ENCODE assay signal across 8 cellular contexts in genomic region chr6:125753218-125753936, GRCh38. TPM values are rescaled to one million over a fixed set of nuclear protein-coding genes. Genes with fewer than 3 reads are reported as not detected.
DNase-seq lines count a peak whose midpoint lies in the region; ATAC-seq and TF ChIP-seq lines count a peak whose summit lies in the region.

No MANE protein-coding gene starts in this region.

- TF ChIP-seq CTCF in OCI-LY7 (conservative IDR thresholded peaks at IDR 0.05; ENCODE audit: low read length) = peak; percentile 87
- peak in 1 of 2 donors; percentile 44 for TF ChIP-seq CTCF in fibroblast of lung (conservative IDR thresholded peaks at IDR 0.05 in 1 of 2, IDR thresholded peaks at IDR 0.05 in 1 of 2; ENCODE audit: low read depth in 1 of 2, low read length in 2 of 2)
- TF ChIP-seq CTCF in smooth muscle cell (IDR thresholded peaks at IDR 0.05; ENCODE audit: borderline replicate concordance, insufficient read depth, poor library complexity, severe bottlenecking) = peak; percentile 53
- peak in 3 of 6 experiments; percentile 21 to 39 (median 31) for TF ChIP-seq CTCF in upper lobe of left lung (IDR thresholded peaks at IDR 0.05)

- H3K9ac ChIP-seq in fibroblast of lung (ENCODE audit: insufficient read depth, low read length) (no peak overlapping the region), smooth muscle cell (ENCODE audit: low read depth) (no peak overlapping the region)

- no peak overlapping the region for H3K27ac Mint-ChIP-seq in activated T-helper 2 cell treated with anti-CD3 and anti-CD28 coated beads, Interferon-gamma antibody, Interleukin-2, Interleukin-4, amounts not matched to agents 10 μg/mL and 5 μg/mL and 100 μg/mL, durations not matched to agents 14 hours and 24 hours and 36 hours

- H2AFZ ChIP-seq in OCI-LY7 (ENCODE audit: low read length) (no peak overlapping the region), fibroblast of lung (ENCODE audit: low read length) (no peak overlapping the region), smooth muscle cell (ENCODE audit: low read depth) (no peak overlapping the region)

- H3K27ac ChIP-seq in OCI-LY7 (ENCODE audit: low read depth, low read length, poor library complexity, severe bottlenecking) = no peak overlapping the region
- no peak overlapping the region for H3K27ac ChIP-seq in fibroblast of lung (ENCODE audit: insufficient read depth, low read length)
- H3K27ac ChIP-seq in smooth muscle cell (ENCODE audit: low read depth) = peak overlapping the region; percentile 6
- H3K27ac ChIP-seq in upper lobe of left lung = no peak overlapping the region

- H3K4me1 ChIP-seq in OCI-LY7 (ENCODE audit: insufficient read depth, low read length, poor library complexity, severe bottlenecking) (peaks cover 27% of the 10 kb centered on the region), fibroblast of lung (ENCODE audit: control insufficient read depth, extremely low read depth, insufficient read depth, low read length) (peaks cover 5% of the 10 kb centered on the region), smooth muscle cell (ENCODE audit: low read depth) (peaks cover 16% of the 10 kb centered on the region), upper lobe of left lung (peaks cover 13 to 28% (median 16%) of the 10 kb centered on the region in 4 donors)

- no peak for TF ChIP-seq EP300 in upper lobe of left lung (IDR thresholded peaks at IDR 0.05)

- peaks cover 61% of the 10 kb centered on the region for H3K27me3 Mint-ChIP-seq in activated T-helper 2 cell treated with anti-CD3 and anti-CD28 coated beads, Interferon-gamma antibody, Interleukin-2, Interleukin-4, amounts not matched to agents 10 μg/mL and 5 μg/mL and 100 μg/mL, durations not matched to agents 14 hours and 24 hours and 36 hours (ENCODE audit: low read depth)

- no peaks in the 10 kb centered on the region for H3F3A ChIP-seq in smooth muscle cell (ENCODE audit: low read depth)

- H3K9me3 ChIP-seq in OCI-LY7 (ENCODE audit: low read length) = no peaks in the 10 kb centered on the region
- no peaks in the 10 kb centered on the region for H3K9me3 ChIP-seq in fibroblast of lung (ENCODE audit: control insufficient read depth, insufficient read depth, low read depth, low read length)
- no peaks in the 10 kb centered on the region for H3K9me3 ChIP-seq in smooth muscle cell (replicated peaks; ENCODE audit: low read depth)
- H3K9me3 ChIP-seq in upper lobe of left lung = no peaks in the 10 kb centered on the region

- H4K20me1 ChIP-seq in OCI-LY7 (ENCODE audit: insufficient read depth, low read length) = no peaks in the 10 kb centered on the region
- H4K20me1 ChIP-seq in fibroblast of lung (ENCODE audit: control insufficient read depth, extremely low read depth, insufficient read depth, low read length) = no peaks in the 10 kb centered on the region
- H4K20me1 ChIP-seq in smooth muscle cell (ENCODE audit: low read depth) = no peaks in the 10 kb centered on the region

- H3K4me3 ChIP-seq in OCI-LY7 (ENCODE audit: low read depth, low read length, poor library complexity, severe bottlenecking) (no peak overlapping the region), fibroblast of lung (replicated peaks in 1 of 4; ENCODE audit: control extremely low read depth in 1 of 4, insufficient read depth in 1 of 4, low read depth in 3 of 4, low read length in 4 of 4) (no peak overlapping the region), smooth muscle cell (no peak overlapping the region), upper lobe of left lung (no peak overlapping the region)

- H3K9me2 ChIP-seq in OCI-LY7 (ENCODE audit: insufficient read depth, low read length) = no peaks in the 10 kb centered on the region

- peak; percentile 18 for DNase-seq in DMS79 treated with DMSO at 0.1 percent for 48 hours (lab: John Stamatoyannopoulos, UW)
- no peak for DNase-seq in DMS79 (lab: John Stamatoyannopoulos, UW)
- peak; percentile 41 for DNase-seq in OCI-LY7 (ENCODE audit: low spot score)
- peak; percentile 32 to 57 for DNase-seq in fibroblast of lung (ENCODE audit: low read depth in 2 of 2)
- DNase-seq in smooth muscle cell (lab: John Stamatoyannopoulos, UW; ENCODE audit: unreplicated experiment) = no peak
- DNase-seq in upper lobe of left lung = no peak
- DNase-seq in activated T-helper 2 cell treated with anti-CD3 and anti-CD28 coated beads, Interferon-gamma antibody, Interleukin-2, Interleukin-4, amounts not matched to agents 10 μg/mL and 5 μg/mL and 100 μg/mL, durations not matched to agents 14 hours and 24 hours and 36 hours (ENCODE audit: low spot score) = no peak

- ATAC-seq in upper lobe of left lung (ENCODE audit: low FRiP score in 2 of 2) (no peak), GM21423 (IDR thresholded peaks at IDR 0.05; ENCODE audit: unreplicated experiment) (no peak)

- H3K4me3 Mint-ChIP-seq in activated T-helper 2 cell treated with anti-CD3 and anti-CD28 coated beads, Interferon-gamma antibody, Interleukin-2, Interleukin-4, amounts not matched to agents 10 μg/mL and 5 μg/mL and 100 μg/mL, durations not matched to agents 14 hours and 24 hours and 36 hours (ENCODE audit: low read depth) = no peak overlapping the region

- no peak for TF ChIP-seq POLR2A in upper lobe of left lung (IDR thresholded peaks at IDR 0.05)

- H3K9me3 Mint-ChIP-seq in activated T-helper 2 cell treated with anti-CD3 and anti-CD28 coated beads, Interferon-gamma antibody, Interleukin-2, Interleukin-4, amounts not matched to agents 10 μg/mL and 5 μg/mL and 100 μg/mL, durations not matched to agents 14 hours and 24 hours and 36 hours = no peaks in the 10 kb centered on the region

- no peak overlapping the region for H3K4me2 ChIP-seq in OCI-LY7 (ENCODE audit: low read length)
- no peak overlapping the region for H3K4me2 ChIP-seq in fibroblast of lung (ENCODE audit: extremely low read depth, insufficient read depth, low read length)
- peak overlapping the region; percentile 88 for H3K4me2 ChIP-seq in smooth muscle cell

- peaks cover 15% of the 10 kb centered on the region for H3K4me1 Mint-ChIP-seq in activated T-helper 2 cell treated with anti-CD3 and anti-CD28 coated beads, Interferon-gamma antibody, Interleukin-2, Interleukin-4, amounts not matched to agents 10 μg/mL and 5 μg/mL and 100 μg/mL, durations not matched to agents 14 hours and 24 hours and 36 hours (ENCODE audit: low read depth)

- 50% methylated on average over 5 of the region's 5 CpGs for WGBS in smooth muscle cell (ENCODE audit: low lambda C conversion rate)
- WGBS in upper lobe of left lung, 2 donors = 35 to 38% methylated on average over 5 of the region's 5 CpGs

- intact Hi-C loops in OCI-LY7 (cut with micrococcal nuclease; ENCODE audit: unreplicated experiment) = loop anchor here (1.0 to 5.0 kb wide), 2 partner anchors 241 to 439 kb away; no protein-coding TSS in a partner anchor
- intact Hi-C loops in activated T-helper 2 cell treated with anti-CD3 and anti-CD28 coated beads, Interferon-gamma antibody, Interleukin-2, Interleukin-4, amounts not matched to agents 10 μg/mL and 5 μg/mL and 100 μg/mL, durations not matched to agents 14 hours and 24 hours and 36 hours (cut with micrococcal nuclease) = loop anchor here (1.0 to 10.0 kb wide), 2 partner anchors 239 to 442 kb away; no protein-coding TSS in a partner anchor

- no TSS peak for BruUV-seq in OCI-LY7 (replicated peaks; lab: Mats Ljungman, UMichigan)

- H3K79me2 ChIP-seq in OCI-LY7 (ENCODE audit: insufficient read depth, low read depth, low read length) = no peaks in the 10 kb centered on the region
- H3K79me2 ChIP-seq in fibroblast of lung (ENCODE audit: control insufficient read depth, insufficient read depth, low read length) = no peaks in the 10 kb centered on the region
- peaks cover 38% of the 10 kb centered on the region for H3K79me2 ChIP-seq in smooth muscle cell (ENCODE audit: low read depth)

- H3K36me3 ChIP-seq in OCI-LY7 (ENCODE audit: insufficient read depth, low read length) = no peaks in the 10 kb centered on the region
- H3K36me3 ChIP-seq in fibroblast of lung (ENCODE audit: control insufficient read depth, insufficient read depth, low read length) = no peaks in the 10 kb centered on the region
- H3K36me3 ChIP-seq in smooth muscle cell (ENCODE audit: low read depth) = no peaks in the 10 kb centered on the region
- no peaks in the 10 kb centered on the region for H3K36me3 ChIP-seq in upper lobe of left lung

- POLR2A ChIA-PET in OCI-LY7 (lab: Charles Lee) = interaction anchor here (0.6 to 1.4 kb wide), 9 partner anchors 8 to 424 kb away, joined by 3 read pairs; no protein-coding TSS in a partner anchor

- CTCF ChIA-PET in OCI-LY7 (lab: Charles Lee; ENCODE audit: unreplicated experiment) = interaction anchor here (0.9 kb wide), 1 partner anchor 438 kb away, joined by 3 read pairs; no protein-coding TSS in a partner anchor

- H3K27me3 ChIP-seq in fibroblast of lung (ENCODE audit: control insufficient read depth, insufficient read depth, low read length) = peaks cover 23% of the 10 kb centered on the region
- no peaks in the 10 kb centered on the region for H3K27me3 ChIP-seq in smooth muscle cell (ENCODE audit: low read depth)
- peaks cover 0 to 9% (median 2%) of the 10 kb centered on the region in 4 donors for H3K27me3 ChIP-seq in upper lobe of left lung

- H3K36me3 Mint-ChIP-seq in activated T-helper 2 cell treated with anti-CD3 and anti-CD28 coated beads, Interferon-gamma antibody, Interleukin-2, Interleukin-4, amounts not matched to agents 10 μg/mL and 5 μg/mL and 100 μg/mL, durations not matched to agents 14 hours and 24 hours and 36 hours (ENCODE audit: low read depth) = no peaks in the 10 kb centered on the region

RNA-seq across cellular contexts. Expression of gene HEY2, which starts 3.9 kb away (rescaled TPM):
- 0.23 and 0.32 TPM in 2 replicates for total RNA-seq in OCI-LY7 (2014; rRNA removed; shearing (Covaris generic))
- total RNA-seq in OCI-LY7 (2022) (1.3 and 2.0 TPM in 2 replicates), fibroblast of lung (not detected in 2 replicates), smooth muscle cell (17.2 and 21.2 TPM in 2 replicates), upper lobe of left lung (1 to 10 TPM; 1.3 to 3.3 (median 1.8) TPM)
- polyA plus RNA-seq in fibroblast of lung (not detected in 2 replicates), smooth muscle cell (23.6 and 35.2 TPM in 2 replicates)
- polyA plus RNA-seq in fibroblast of lung (2012) = not detected in 2 replicates
- not detected in 2 replicates for polyA minus RNA-seq in fibroblast of lung (ENCODE audit: low replicate concordance)
- total RNA-seq in activated T-helper 2 cell treated with anti-CD3 and anti-CD28 coated beads, Interferon-gamma antibody, Interleukin-2, Interleukin-4, amounts not matched to agents 10 μg/mL and 5 μg/mL and 100 μg/mL, durations not matched to agents 14 hours and 24 hours and 36 hours = not detected in 2 replicates

RNA-seq across cellular contexts. Expression of gene NCOA7, which starts 37.4 kb away (rescaled TPM):
- total RNA-seq in OCI-LY7 (2014; rRNA removed; shearing (Covaris generic)) = 14.8 and 18.1 TPM in 2 replicates
- total RNA-seq in OCI-LY7 (2022) (49.0 and 52.2 TPM in 2 replicates), fibroblast of lung (38.5 and 49.9 TPM in 2 replicates), smooth muscle cell (44.0 and 57.8 TPM in 2 replicates), upper lobe of left lung (10 to 100 TPM; 33.5 to 75.6 (median 48.9) TPM)
- polyA plus RNA-seq in fibroblast of lung (12.8 and 13.7 TPM in 2 replicates), smooth muscle cell (35.7 and 38.1 TPM in 2 replicates)
- polyA plus RNA-seq in fibroblast of lung (2012) = 12.6 and 14.7 TPM in 2 replicates
- 1.3 and 6.9 TPM in 2 replicates for polyA minus RNA-seq in fibroblast of lung (ENCODE audit: low replicate concordance)
- total RNA-seq in activated T-helper 2 cell treated with anti-CD3 and anti-CD28 coated beads, Interferon-gamma antibody, Interleukin-2, Interleukin-4, amounts not matched to agents 10 μg/mL and 5 μg/mL and 100 μg/mL, durations not matched to agents 14 hours and 24 hours and 36 hours = 40.5 and 43.4 TPM in 2 replicates

Comparison
In these comparisons a context has a peak if more than half of its experiments do, and no peak if none do; other contexts are left out.
1. DNase-seq: peak in DMS79 treated with DMSO at 0.1 percent for 48 hours (single experiment), OCI-LY7 (single experiment) and fibroblast of lung (2 of 2); none in DMS79 (single experiment), smooth muscle cell (single experiment), upper lobe of left lung (0 of 2) and activated T-helper 2 cell treated with anti-CD3 and anti-CD28 coated beads, Interferon-gamma antibody, Interleukin-2, Interleukin-4, amounts not matched to agents 10 μg/mL and 5 μg/mL and 100 μg/mL, durations not matched to agents 14 hours and 24 hours and 36 hours (single experiment).